ENCODE assay signal across 22 cellular contexts in genomic region chr3:46675843-46676567, GRCh38. TPM values are rescaled to one million over a fixed set of nuclear protein-coding genes. Genes with fewer than 3 reads are reported as not detected.
DNase-seq lines count a peak whose midpoint lies in the region; ATAC-seq, FAIRE-seq and TF ChIP-seq lines count a peak whose summit lies in the region.
"Had no signal": no experiment of that assay in that cellular context is flagged by ENCODE, and none has a peak within 500 bp of the region (broad histone marks: within the 10 kb centered on the region; RNA-seq: fewer than 3 reads in every experiment).

No MANE protein-coding gene starts in this region.

- no peak overlapping the region for H3K18ac ChIP-seq in H9 (ENCODE audit: insufficient read length, low read depth, low read length)

- no peak for TF ChIP-seq EP300 in sigmoid colon (IDR thresholded peaks at IDR 0.05)
- TF ChIP-seq EP300 in upper lobe of left lung (IDR thresholded peaks at IDR 0.05), result no peak

- no peak overlapping the region for H3T11ph ChIP-seq in H9 (ENCODE audit: low read length)

- H3K36me3 ChIP-seq in mammary epithelial cell (ENCODE audit: insufficient read depth, low read length) (peaks cover 34% of the 10 kb centered on the region), kidney (ENCODE audit: control insufficient read depth in 1 of 2, insufficient read depth in 2 of 2, low read length in 2 of 2) (peaks cover 0 to 4% of the 10 kb centered on the region in 2 donors), sigmoid colon (no peaks in the 10 kb centered on the region), upper lobe of left lung (peaks cover 2 to 90% (median 40%) of the 10 kb centered on the region in 4 donors)

- no peak overlapping the region for H3K27ac Mint-ChIP-seq in HFFc6
- peak overlapping the region in 1 of 3 experiments; percentile 40; a peak in 3 of 7 replicates for H3K27ac Mint-ChIP-seq in H9
- no peak overlapping the region for H3K27ac Mint-ChIP-seq in activated naive CD4-positive, alpha-beta T cell treated with anti-CD3 and anti-CD28 coated beads, Interleukin-2, amount 10 ng/mL, durations not matched to agents 7 days and 5 days
- H3K27ac Mint-ChIP-seq: activated B cell treated with CpG ODN at 0.5 μM for 24 hours; stimulated activated naive CD8-positive, alpha-beta T cell treated with anti-CD3 and anti-CD28 coated beads, Interleukin-15, Interleukin-2, amounts not matched to agents 100 ng/mL and 50 ng/mL, for 24 hours had no signal

- H3K4me3 Mint-ChIP-seq in HFFc6 (no peak overlapping the region), H9 (no peak overlapping the region)
- H3K4me3 Mint-ChIP-seq in activated naive CD4-positive, alpha-beta T cell treated with anti-CD3 and anti-CD28 coated beads, Interleukin-2, amount 10 ng/mL, durations not matched to agents 7 days and 5 days, result no peak overlapping the region
- H3K4me3 Mint-ChIP-seq: activated B cell treated with CpG ODN at 0.5 μM for 24 hours; stimulated activated naive CD8-positive, alpha-beta T cell treated with anti-CD3 and anti-CD28 coated beads, Interleukin-15, Interleukin-2, amounts not matched to agents 100 ng/mL and 50 ng/mL, for 24 hours had no signal

- H3K79me2 ChIP-seq in mammary epithelial cell (ENCODE audit: insufficient read depth, low read length), result no peaks in the 10 kb centered on the region
- H3K79me2 ChIP-seq in H9 (ENCODE audit: insufficient read depth, low read length), result no peaks in the 10 kb centered on the region

- H3K4me2 ChIP-seq in mammary epithelial cell (ENCODE audit: insufficient read depth, low read depth, low read length), result no peak overlapping the region
- no peak overlapping the region for H3K4me2 ChIP-seq in H9 (ENCODE audit: insufficient read depth, insufficient read length, low read length)

- H4K91ac ChIP-seq in H9 (ENCODE audit: insufficient read length, low read depth, low read length), result no peak overlapping the region

- dilution Hi-C loops in mammary epithelial cell (cut with HindIII; ENCODE audit: low sequenced_read_pairs), result loop anchor here (25.0 kb wide), 1 partner anchor 161 kb away; no protein-coding TSS in a partner anchor

- TF ChIP-seq CTCF in HFFc6 (IDR thresholded peaks at IDR 0.05) (no peak), mammary epithelial cell (conservative IDR thresholded peaks at IDR 0.05 in 1 of 2, IDR thresholded peaks at IDR 0.05 in 1 of 2; ENCODE audit: extremely low read depth in 1 of 2, insufficient read depth in 1 of 2, low read depth in 1 of 2, low read length in 2 of 2) (no peak), kidney (IDR thresholded peaks at IDR 0.05; ENCODE audit: borderline replicate concordance, extremely low read depth, insufficient read depth) (no peak), sigmoid colon (IDR thresholded peaks at IDR 0.05) (no peak), H9 (conservative IDR thresholded peaks at IDR 0.05) (no peak), upper lobe of left lung (IDR thresholded peaks at IDR 0.05) (no peak)

- H3K23me2 ChIP-seq in H9 (ENCODE audit: insufficient read length, low read depth, low read length, poor library complexity, severe bottlenecking), result no peaks in the 10 kb centered on the region

- H3K9me3 Mint-ChIP-seq in HFFc6 (no peaks in the 10 kb centered on the region), H9 (no peaks in the 10 kb centered on the region)
- no peaks in the 10 kb centered on the region for H3K9me3 Mint-ChIP-seq in activated naive CD4-positive, alpha-beta T cell treated with anti-CD3 and anti-CD28 coated beads, Interleukin-2, amount 10 ng/mL, durations not matched to agents 7 days and 5 days
- H3K9me3 Mint-ChIP-seq: activated B cell treated with CpG ODN at 0.5 μM for 24 hours; IgD-negative memory B cell; stimulated activated naive CD8-positive, alpha-beta T cell treated with anti-CD3 and anti-CD28 coated beads, Interleukin-15, Interleukin-2, amounts not matched to agents 100 ng/mL and 50 ng/mL, for 24 hours had no signal

- peak; percentile 24 for DNase-seq in HFFc6
- DNase-seq in mammary epithelial cell, result no peak
- DNase-seq in kidney, result peak; percentile 45
- DNase-seq in sigmoid colon, result peak; percentile 64
- no peak for DNase-seq in H9
- no peak for DNase-seq in activated naive CD4-positive, alpha-beta T cell treated with anti-CD3 and anti-CD28 coated beads, Interleukin-2, amount 10 ng/mL, durations not matched to agents 7 days and 5 days
- no peak for DNase-seq in Kasumi-1 (lab: John Stamatoyannopoulos, UW)
- DNase-seq in upper lobe of left lung, result no peak
- DNase-seq: activated B cell treated with CpG ODN at 0.5 μM for 24 hours; activated effector memory CD4-positive, alpha-beta T cell treated with anti-CD3 and anti-CD28 coated beads, Interleukin-2, amount 50 U/mL, for 16 hours; DND-41; esophagus squamous epithelium had no signal

- no peak overlapping the region for H2BK5ac ChIP-seq in H9 (ENCODE audit: insufficient read length, low read length)

- H3K27me3 ChIP-seq in mammary epithelial cell (ENCODE audit: insufficient read depth, low read length) (no peaks in the 10 kb centered on the region), sigmoid colon (no peaks in the 10 kb centered on the region), H9 (ENCODE audit: insufficient read depth, low read length) (no peaks in the 10 kb centered on the region), upper lobe of left lung (no peaks in the 10 kb centered on the region)
- H3K27me3 ChIP-seq: esophagus squamous epithelium, left lung had no signal

- TF ChIP-seq POLR2A in sigmoid colon (IDR thresholded peaks at IDR 0.05), result no peak
- no peak for TF ChIP-seq POLR2A in upper lobe of left lung (IDR thresholded peaks at IDR 0.05)

- no peaks in the 10 kb centered on the region for H3K36me3 Mint-ChIP-seq in HFFc6 (ENCODE audit: low read depth)
- peaks cover 0 to 8% (median 0%) of the 10 kb centered on the region in 3 experiments; a peak in 3 of 7 replicates for H3K36me3 Mint-ChIP-seq in H9 (ENCODE audit: insufficient read depth in 1 of 3, low read depth in 3 of 3)
- H3K36me3 Mint-ChIP-seq in activated naive CD4-positive, alpha-beta T cell treated with anti-CD3 and anti-CD28 coated beads, Interleukin-2, amount 10 ng/mL, durations not matched to agents 7 days and 5 days, result peaks cover 4% of the 10 kb centered on the region

- intact Hi-C loops in mammary epithelial cell (cut with micrococcal nuclease), result no loop called here
- intact Hi-C loops in kidney (cut with DNase I), result no loop called here
- intact Hi-C loops in sigmoid colon (cut with DNase I), result no loop called here

- no peak overlapping the region for H2BK15ac ChIP-seq in H9 (ENCODE audit: low read depth, low read length)

- no peak overlapping the region for H2BK20ac ChIP-seq in H9 (ENCODE audit: low read depth, low read length, poor library complexity, severe bottlenecking)

- H2AFZ ChIP-seq in mammary epithelial cell (ENCODE audit: low read depth, low read length), result no peak overlapping the region
- no peak overlapping the region for H2AFZ ChIP-seq in H9 (ENCODE audit: low read length)

- CTCF ChIA-PET in mammary epithelial cell (lab: Charles Lee; ENCODE audit: low non-redundant PET), result no interaction called here
- CTCF ChIA-PET in activated naive CD4-positive, alpha-beta T cell treated with anti-CD3 and anti-CD28 coated beads, Interleukin-2, amount 10 ng/mL, durations not matched to agents 7 days and 5 days (lab: Charles Lee), result no interaction called here

- no peak overlapping the region for H2BK12ac ChIP-seq in H9 (ENCODE audit: insufficient read length, low read depth, low read length)

- H4K8ac ChIP-seq in H9 (replicated peaks; ENCODE audit: insufficient read length, low read depth, low read length), result no peak overlapping the region

- in situ Hi-C loops in mammary epithelial cell (cut with MboI; ENCODE audit: low sequenced_read_pairs in 2 of 2), result no loop called here

- no peak overlapping the region for H2BK120ac ChIP-seq in H9 (ENCODE audit: low read depth, low read length, poor library complexity, severe bottlenecking)

- peaks cover 28% of the 10 kb centered on the region for H3K27me3 Mint-ChIP-seq in HFFc6 (ENCODE audit: insufficient read depth)
- H3K27me3 Mint-ChIP-seq in H9 (ENCODE audit: low read depth), result no peaks in the 10 kb centered on the region; the same call in 1 of the 2 replicates
- no peaks in the 10 kb centered on the region for H3K27me3 Mint-ChIP-seq in activated naive CD4-positive, alpha-beta T cell treated with anti-CD3 and anti-CD28 coated beads, Interleukin-2, amount 10 ng/mL, durations not matched to agents 7 days and 5 days
- H3K27me3 Mint-ChIP-seq: stimulated activated naive CD8-positive, alpha-beta T cell treated with anti-CD3 and anti-CD28 coated beads, Interleukin-15, Interleukin-2, amounts not matched to agents 100 ng/mL and 50 ng/mL, for 24 hours had no signal

- ATAC-seq in upper lobe of left lung (ENCODE audit: low FRiP score in 2 of 2), result no peak
- ATAC-seq: left lung had no signal

- H3K9me3 ChIP-seq in mammary epithelial cell (replicated peaks; ENCODE audit: insufficient read depth, low read length) (no peaks in the 10 kb centered on the region), kidney (ENCODE audit: control insufficient read depth in 1 of 2, low read length in 2 of 2) (no peaks in the 10 kb centered on the region), sigmoid colon (no peaks in the 10 kb centered on the region), H9 (ENCODE audit: control insufficient read depth, low read depth, low read length) (no peaks in the 10 kb centered on the region), upper lobe of left lung (no peaks in the 10 kb centered on the region)
- H3K9me3 ChIP-seq: esophagus squamous epithelium, left lung had no signal

- H4K20me1 ChIP-seq in mammary epithelial cell (ENCODE audit: insufficient read depth, low read length) (peaks cover 1% of the 10 kb centered on the region), H9 (ENCODE audit: control insufficient read depth, insufficient read depth, insufficient read length) (no peaks in the 10 kb centered on the region)

- H3K9ac ChIP-seq in mammary epithelial cell (ENCODE audit: insufficient read depth, low read length) (no peak overlapping the region), kidney (ENCODE audit: low read length in 2 of 2) (no peak overlapping the region), H9 (ENCODE audit: extremely low read depth, insufficient read length, low read length) (no peak overlapping the region)

- H3K4me1 Mint-ChIP-seq in HFFc6 (ENCODE audit: low read depth) (no peaks in the 10 kb centered on the region), H9 (peaks cover 3 to 21% of the 10 kb centered on the region in 2 experiments)
- no peaks in the 10 kb centered on the region for H3K4me1 Mint-ChIP-seq in activated naive CD4-positive, alpha-beta T cell treated with anti-CD3 and anti-CD28 coated beads, Interleukin-2, amount 10 ng/mL, durations not matched to agents 7 days and 5 days
- H3K4me1 Mint-ChIP-seq: activated B cell treated with CpG ODN at 0.5 μM for 24 hours, IgD-negative memory B cell had no signal

- no peaks in the 10 kb centered on the region for H3K4me1 ChIP-seq in mammary epithelial cell (ENCODE audit: insufficient read depth, low read length)
- H3K4me1 ChIP-seq in kidney (ENCODE audit: control insufficient read depth in 1 of 2, insufficient read depth in 1 of 2, low read depth in 1 of 2, low read length in 2 of 2), result no peaks in the 10 kb centered on the region
- no peaks in the 10 kb centered on the region for H3K4me1 ChIP-seq in sigmoid colon
- H3K4me1 ChIP-seq in H9 (ENCODE audit: insufficient read depth, low read length), result no peaks in the 10 kb centered on the region
- no peaks in the 10 kb centered on the region for H3K4me1 ChIP-seq in upper lobe of left lung
- H3K4me1 ChIP-seq: left lung had no signal

- H3K14ac ChIP-seq in H9 (ENCODE audit: insufficient read depth, low read length), result no peak overlapping the region

- no peak for FAIRE-seq in kidney (lab: Jason Lieb, UNC)
- FAIRE-seq: astrocyte had no signal

- no peaks in the 10 kb centered on the region for H3K79me1 ChIP-seq in H9 (ENCODE audit: insufficient read depth, low read depth, low read length, poor library complexity, severe bottlenecking)

- no peak overlapping the region for H3K4ac ChIP-seq in H9 (ENCODE audit: low read depth, low read length)

- no peak overlapping the region for H4K5ac ChIP-seq in H9 (ENCODE audit: insufficient read length, low read depth, low read length)

- H2AK5ac ChIP-seq in H9 (ENCODE audit: insufficient read length, low read length), result no peak overlapping the region

- no peak overlapping the region for H3K23ac ChIP-seq in H9 (ENCODE audit: insufficient read length, low read depth, low read length)

- H3K56ac ChIP-seq in H9 (ENCODE audit: insufficient read length, low read depth, low read length), result no peak overlapping the region

- TSS peak; percentile 2 for BruUV-seq in mammary epithelial cell (replicated peaks; lab: Mats Ljungman, UMichigan)

- H3K4me3 ChIP-seq in mammary epithelial cell (replicated peaks in 1 of 3; ENCODE audit: insufficient read depth in 1 of 3, low read depth in 2 of 3, low read length in 3 of 3) (no peak overlapping the region), kidney (ENCODE audit: low read length in 2 of 2) (no peak overlapping the region), sigmoid colon (no peak overlapping the region), upper lobe of left lung (no peak overlapping the region)
- H3K4me3 ChIP-seq: esophagus squamous epithelium, left lung, skin epidermis had no signal

- no peak overlapping the region for H3K27ac ChIP-seq in mammary epithelial cell (ENCODE audit: insufficient read depth, low read depth, low read length)
- H3K27ac ChIP-seq in kidney (ENCODE audit: low read depth in 2 of 2, low read length in 2 of 2), result no peak overlapping the region
- no peak overlapping the region for H3K27ac ChIP-seq in sigmoid colon
- H3K27ac ChIP-seq in H9 (ENCODE audit: insufficient read length, low read depth, low read length), result no peak overlapping the region
- H3K27ac ChIP-seq in upper lobe of left lung, result no peak overlapping the region
- H3K27ac ChIP-seq: C4-2B, esophagus squamous epithelium, left lung had no signal

- 91% methylated on average over 9 of the region's 9 CpGs for WGBS in mammary epithelial cell (ENCODE audit: low coverage, missing lambda C conversion rate)
- WGBS in sigmoid colon, 2 donors, result 86 to 87% methylated on average over 9 of the region's 9 CpGs
- WGBS in H9 (ENCODE audit: extremely low coverage, insufficient read length, low lambda C conversion rate), result no CpG with 5 or more reads among the region's 9 CpGs
- 91 to 100% methylated on average over 5 to 8 of the region's 9 CpGs for WGBS in upper lobe of left lung, 2 donors

RNA-seq across cellular contexts. Expression of gene ALS2CL, which starts 17.5 kb away (rescaled TPM):
- 1 to 10 TPM; 1.7 to 3.9 (median 2.4) TPM for total RNA-seq in HFFc6 (2021; fragmentation: NEBNext Ultra II Directional; extraction: Animal tissue kit (Norgen Biotek cat#: 25700))
- total RNA-seq in mammary epithelial cell (100 to 1,000 TPM in 1 of 2 donors, 10 to 100 TPM in 1; 57.5 to 144 TPM), kidney (78.9 TPM), sigmoid colon (10 to 100 TPM in 1 of 4 donors, 1 to 10 TPM in 3; 3.9 to 10.5 (median 4.3) TPM), H9 (2021) (4.9 and 5.0 TPM in 2 replicates), upper lobe of left lung (100 to 1,000 TPM in 2 of 6 donors, 10 to 100 TPM in 4; 54.2 to 299 (median 66.9) TPM)
- polyA plus RNA-seq in mammary epithelial cell (59.4 TPM), kidney (ENCODE audit: insufficient read depth, low read depth, low replicate concordance) (43.0 TPM), sigmoid colon (10 to 100 TPM in 1 of 3 donors, 1 to 10 TPM in 2; 5.4 to 35.0 (median 6.0) TPM)
- 79.0 TPM for polyA minus RNA-seq in mammary epithelial cell

RNA-seq across cellular contexts. Expression of gene TMIE, which starts 25.2 kb away (rescaled TPM):
- total RNA-seq in HFFc6 (2021; fragmentation: NEBNext Ultra II Directional; extraction: Animal tissue kit (Norgen Biotek cat#: 25700)), result not detected
- total RNA-seq in mammary epithelial cell (under 1 TPM in 1 of 2 donors, not detected in 1; 0.38 TPM), kidney (0.79 TPM), sigmoid colon (1 to 10 TPM in 2 of 4 donors, under 1 TPM in 1, not detected in 1; 0.81 to 1.8 (median 1.8) TPM), H9 (2021) (0.63 and 0.66 TPM in 2 replicates), upper lobe of left lung (1 to 10 TPM in 3 of 6 donors, under 1 TPM in 2, not detected in 1; 0.49 to 2.1 (median 1.2) TPM)
- polyA plus RNA-seq in mammary epithelial cell (0.09 TPM), kidney (ENCODE audit: insufficient read depth, low read depth, low replicate concordance) (1.3 TPM), sigmoid colon (under 1 TPM in 1 of 3 donors, not detected in 2; 0.63 TPM)
- polyA minus RNA-seq in mammary epithelial cell, result not detected
- total RNA-seq: H4, OCI-LY7 had no signal
- polyA plus RNA-seq: IgD-negative memory B cell, neural cell had no signal

RNA-seq across cellular contexts. Expression of gene PRSS50, which starts 41.7 kb away (rescaled TPM):
- total RNA-seq in HFFc6 (2021; fragmentation: NEBNext Ultra II Directional; extraction: Animal tissue kit (Norgen Biotek cat#: 25700)), result not detected
- total RNA-seq in mammary epithelial cell (under 1 TPM in 1 of 2 donors, not detected in 1; under 0.01 TPM), kidney (0.35 TPM), sigmoid colon (1 to 10 TPM in 1 of 4 donors, under 1 TPM in 2, not detected in 1; 0.16 to 1.1 (median 0.81) TPM), H9 (2021) (0.24 and 0.59 TPM in 2 replicates), upper lobe of left lung (1 to 10 TPM in 1 of 6 donors, under 1 TPM in 5; 0.10 to 4.2 (median 0.40) TPM)
- polyA plus RNA-seq in mammary epithelial cell (not detected), kidney (ENCODE audit: insufficient read depth, low read depth, low replicate concordance) (0.19 TPM), sigmoid colon (under 1 TPM in 1 of 3 donors, not detected in 2; 0.03 TPM)
- not detected for polyA minus RNA-seq in mammary epithelial cell
- total RNA-seq: activated B cell treated with CpG ODN at 0.5 μM for 24 hours, astrocyte, dermis microvascular lymphatic vessel endothelial cell, H4, OCI-LY7 had no signal
- polyA plus RNA-seq: IgD-negative memory B cell, neural cell had no signal

Comparison
In these comparisons a context has a peak if more than half of its experiments do, and no peak if none do; other contexts are left out.
1. DNase-seq: peak in HFFc6 (single experiment), kidney (single experiment) and sigmoid colon (single experiment); none in mammary epithelial cell (single experiment), H9 (single experiment), activated naive CD4-positive, alpha-beta T cell treated with anti-CD3 and anti-CD28 coated beads, Interleukin-2, amount 10 ng/mL, durations not matched to agents 7 days and 5 days (single experiment), Kasumi-1 (0 of 2) and upper lobe of left lung (0 of 2).